1 cellular context compared by ENCODE assay signal in the genomic region with DNA sequence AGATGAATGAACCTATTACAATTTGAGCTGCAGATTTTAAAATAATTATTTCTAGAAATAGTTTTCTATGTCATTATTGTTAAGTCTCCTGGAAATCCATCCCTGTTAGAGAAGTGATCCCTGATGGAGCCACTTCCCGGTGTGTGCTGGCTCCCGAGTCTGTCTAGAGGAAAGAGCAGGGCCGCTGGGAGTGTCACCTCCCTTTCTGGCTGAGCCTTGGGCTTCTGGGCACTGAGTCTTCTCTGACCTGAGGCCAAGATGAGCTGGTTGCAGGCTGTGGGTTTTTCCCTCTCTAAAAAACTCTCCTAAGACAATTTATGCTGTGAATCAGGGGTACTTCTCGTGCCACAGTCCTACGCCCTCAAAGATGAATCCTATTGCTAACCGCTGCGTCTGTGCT.
TF ChIP-seq lines count a peak whose summit lies in the region.

No MANE protein-coding gene starts in this region.

TF ChIP-seq in HepG2, 621 proteins besides CTCF, POLR2A, EP300 and RAD21:
- TF ChIP-seq ZNF501 (CRISPR knock-in tag; IDR thresholded peaks at IDR 0.05), result 0 out of 2 replicates have a peak, but pooled peaks have one; percentile 22
- TF ChIP-seq, protein P1, sequence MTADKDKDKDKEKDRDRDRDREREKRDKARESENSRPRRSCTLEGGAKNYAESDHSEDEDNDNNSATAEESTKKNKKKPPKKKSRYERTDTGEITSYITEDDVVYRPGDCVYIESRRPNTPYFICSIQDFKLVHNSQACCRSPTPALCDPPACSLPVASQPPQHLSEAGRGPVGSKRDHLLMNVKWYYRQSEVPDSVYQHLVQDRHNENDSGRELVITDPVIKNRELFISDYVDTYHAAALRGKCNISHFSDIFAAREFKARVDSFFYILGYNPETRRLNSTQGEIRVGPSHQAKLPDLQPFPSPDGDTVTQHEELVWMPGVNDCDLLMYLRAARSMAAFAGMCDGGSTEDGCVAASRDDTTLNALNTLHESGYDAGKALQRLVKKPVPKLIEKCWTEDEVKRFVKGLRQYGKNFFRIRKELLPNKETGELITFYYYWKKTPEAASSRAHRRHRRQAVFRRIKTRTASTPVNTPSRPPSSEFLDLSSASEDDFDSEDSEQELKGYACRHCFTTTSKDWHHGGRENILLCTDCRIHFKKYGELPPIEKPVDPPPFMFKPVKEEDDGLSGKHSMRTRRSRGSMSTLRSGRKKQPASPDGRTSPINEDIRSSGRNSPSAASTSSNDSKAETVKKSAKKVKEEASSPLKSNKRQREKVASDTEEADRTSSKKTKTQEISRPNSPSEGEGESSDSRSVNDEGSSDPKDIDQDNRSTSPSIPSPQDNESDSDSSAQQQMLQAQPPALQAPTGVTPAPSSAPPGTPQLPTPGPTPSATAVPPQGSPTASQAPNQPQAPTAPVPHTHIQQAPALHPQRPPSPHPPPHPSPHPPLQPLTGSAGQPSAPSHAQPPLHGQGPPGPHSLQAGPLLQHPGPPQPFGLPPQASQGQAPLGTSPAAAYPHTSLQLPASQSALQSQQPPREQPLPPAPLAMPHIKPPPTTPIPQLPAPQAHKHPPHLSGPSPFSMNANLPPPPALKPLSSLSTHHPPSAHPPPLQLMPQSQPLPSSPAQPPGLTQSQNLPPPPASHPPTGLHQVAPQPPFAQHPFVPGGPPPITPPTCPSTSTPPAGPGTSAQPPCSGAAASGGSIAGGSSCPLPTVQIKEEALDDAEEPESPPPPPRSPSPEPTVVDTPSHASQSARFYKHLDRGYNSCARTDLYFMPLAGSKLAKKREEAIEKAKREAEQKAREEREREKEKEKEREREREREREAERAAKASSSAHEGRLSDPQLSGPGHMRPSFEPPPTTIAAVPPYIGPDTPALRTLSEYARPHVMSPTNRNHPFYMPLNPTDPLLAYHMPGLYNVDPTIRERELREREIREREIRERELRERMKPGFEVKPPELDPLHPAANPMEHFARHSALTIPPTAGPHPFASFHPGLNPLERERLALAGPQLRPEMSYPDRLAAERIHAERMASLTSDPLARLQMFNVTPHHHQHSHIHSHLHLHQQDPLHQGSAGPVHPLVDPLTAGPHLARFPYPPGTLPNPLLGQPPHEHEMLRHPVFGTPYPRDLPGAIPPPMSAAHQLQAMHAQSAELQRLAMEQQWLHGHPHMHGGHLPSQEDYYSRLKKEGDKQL (CRISPR knock-in tag; IDR thresholded peaks at IDR 0.05; ENCODE audit: low read depth), result no peak
